Comparison of ENCODE assay signal across 34 cellular contexts in the genomic region with DNA sequence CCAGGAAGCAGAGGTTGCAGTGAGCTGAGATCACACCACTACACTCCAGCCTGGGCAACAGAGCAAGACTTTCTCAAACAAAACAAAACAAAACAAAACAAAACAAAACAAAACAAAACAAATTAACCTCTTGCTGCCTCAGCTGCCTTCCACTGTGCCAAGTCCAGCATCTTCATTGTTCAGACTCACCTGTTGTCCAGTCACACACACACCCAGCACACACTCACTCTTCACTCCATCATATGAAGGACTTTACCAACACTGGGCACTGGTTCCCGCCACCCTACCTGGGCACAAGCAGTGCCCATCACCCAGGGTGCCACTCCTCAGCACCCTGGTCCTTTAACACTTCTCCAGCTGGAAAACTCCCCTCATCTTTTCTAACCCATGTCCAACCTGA. TPM values are rescaled to one million over a fixed set of nuclear protein-coding genes. Genes with fewer than 3 reads are reported as not detected.
DNase-seq lines count a peak whose midpoint lies in the region; ATAC-seq and TF ChIP-seq lines count a peak whose summit lies in the region.
"Had no signal": no experiment of that assay in that cellular context is flagged by ENCODE, and none has a peak within 500 bp of the region (broad histone marks: within the 10 kb centered on the region; RNA-seq: fewer than 3 reads in every experiment).

No MANE protein-coding gene starts in this region.

- no peaks in the 10 kb centered on the region for H3K9me3 ChIP-seq in OCI-LY7 (ENCODE audit: low read length)
- no peaks in the 10 kb centered on the region for H3K9me3 ChIP-seq in aorta (ENCODE audit: control insufficient read depth, low read length)
- H3K9me3 ChIP-seq: BLaER1, breast epithelium, Caco-2, gastrocnemius medialis, lower lobe of right lung, mucosa of descending colon, Peyer's patch, upper lobe of right lung had no signal

- no peaks in the 10 kb centered on the region for H3K36me3 ChIP-seq in OCI-LY7 (ENCODE audit: insufficient read depth, low read length)
- no peaks in the 10 kb centered on the region for H3K36me3 ChIP-seq in aorta (ENCODE audit: control insufficient read depth in 1 of 2, insufficient read depth in 2 of 2, low read length in 1 of 2)
- H3K36me3 ChIP-seq: breast epithelium, gastrocnemius medialis, lower lobe of right lung, Peyer's patch, upper lobe of right lung, WERI-Rb-1 had no signal

- no TSS peak for BruUV-seq in OCI-LY7 (replicated peaks; lab: Mats Ljungman, UMichigan)

- POLR2A ChIA-PET in activated naive CD8-positive, alpha-beta T cell treated with anti-CD3 and anti-CD28 coated beads, Interleukin-2, amount 10 ng/mL, durations not matched to agents 7 days and 5 days (lab: Charles Lee): no interaction called here
- POLR2A ChIA-PET in OCI-LY7 (lab: Charles Lee): interaction anchor here (0.9 to 1.4 kb wide), 3 partner anchors 11 to 40 kb away, joined by 3 to 4 read pairs (median 3); no protein-coding TSS in a partner anchor

- no peak for ATAC-seq in activated naive CD8-positive, alpha-beta T cell treated with anti-CD3 and anti-CD28 coated beads, Interleukin-2, amount 10 ng/mL, durations not matched to agents 7 days and 5 days (ENCODE audit: low read depth)
- no peak for ATAC-seq in activated naive CD8-positive, alpha-beta T cell treated with anti-CD3 and anti-CD28 coated beads, Interleukin-2, amount 50 U/mL, for 24 hours
- no peak for ATAC-seq in memory B cell (ENCODE audit: low read depth)
- no peak for ATAC-seq in aorta (ENCODE audit: low FRiP score)
- ATAC-seq: activated T-cell treated with anti-CD3 and anti-CD28 coated beads, Interleukin-2, amount 50 U/mL, for 4 hours; gastrocnemius medialis; lower lobe of right lung; stimulated activated naive B cell treated with anti-CD40 and anti-IgM and Interleukin-4, amounts not matched to agents 10 μg/mL and 1 μg/mL and 100 μg/mL, for 72 hours; upper lobe of right lung had no signal

- H3K27ac Mint-ChIP-seq in activated naive CD8-positive, alpha-beta T cell treated with anti-CD3 and anti-CD28 coated beads, Interleukin-2, amount 10 ng/mL, durations not matched to agents 7 days and 5 days: peak overlapping the region; percentile 20
- no peak overlapping the region for H3K27ac Mint-ChIP-seq in activated naive CD8-positive, alpha-beta T cell treated with anti-CD3 and anti-CD28 coated beads, Interleukin-2, amount 50 U/mL, for 24 hours
- peak overlapping the region; percentile 86 for H3K27ac Mint-ChIP-seq in memory B cell
- H3K27ac Mint-ChIP-seq in glutamatergic neuron (ENCODE audit: unreplicated experiment): no peak overlapping the region
- H3K27ac Mint-ChIP-seq in HFFc6: no peak overlapping the region
- H3K27ac Mint-ChIP-seq: nephron; stimulated activated naive B cell treated with anti-CD40 and anti-IgM and Interleukin-4, amounts not matched to agents 10 μg/mL and 1 μg/mL and 100 μg/mL, for 72 hours had no signal

- no peak for TF ChIP-seq CTCF in OCI-LY7 (conservative IDR thresholded peaks at IDR 0.05; ENCODE audit: low read length)
- no peak for TF ChIP-seq CTCF in glutamatergic neuron (IDR thresholded peaks at IDR 0.05; ENCODE audit: partially characterized antibody, unreplicated experiment)
- no peak for TF ChIP-seq CTCF in HFFc6 (IDR thresholded peaks at IDR 0.05)

- H3K4me3 ChIP-seq in OCI-LY7 (ENCODE audit: low read depth, low read length, poor library complexity, severe bottlenecking): no peak overlapping the region
- H3K4me3 ChIP-seq in aorta (ENCODE audit: low read length in 2 of 2): no peak overlapping the region
- H3K4me3 ChIP-seq: BLaER1, breast epithelium, dorsolateral prefrontal cortex, gastrocnemius medialis, lower lobe of right lung, mucosa of descending colon, Peyer's patch, upper lobe of right lung had no signal

- no peaks in the 10 kb centered on the region for H4K20me1 ChIP-seq in OCI-LY7 (ENCODE audit: insufficient read depth, low read length)
- H4K20me1 ChIP-seq: BLaER1 had no signal

- peaks cover 9% of the 10 kb centered on the region for H3K4me1 Mint-ChIP-seq in activated naive CD8-positive, alpha-beta T cell treated with anti-CD3 and anti-CD28 coated beads, Interleukin-2, amount 10 ng/mL, durations not matched to agents 7 days and 5 days
- peaks cover 26% of the 10 kb centered on the region for H3K4me1 Mint-ChIP-seq in activated naive CD8-positive, alpha-beta T cell treated with anti-CD3 and anti-CD28 coated beads, Interleukin-2, amount 50 U/mL, for 24 hours
- peaks cover 22% of the 10 kb centered on the region for H3K4me1 Mint-ChIP-seq in memory B cell
- peaks cover 2% of the 10 kb centered on the region for H3K4me1 Mint-ChIP-seq in glutamatergic neuron (ENCODE audit: low read depth, unreplicated experiment)
- H3K4me1 Mint-ChIP-seq in HFFc6 (ENCODE audit: low read depth): no peaks in the 10 kb centered on the region
- H3K4me1 Mint-ChIP-seq: nephron had no signal

- no peaks in the 10 kb centered on the region for H3K9me2 ChIP-seq in OCI-LY7 (ENCODE audit: insufficient read depth, low read length)

- 0 out of 2 replicates have a peak overlapping the region, but pooled peaks have one; percentile 15 for H2AFZ ChIP-seq in OCI-LY7 (ENCODE audit: low read length)

- CTCF ChIA-PET in OCI-LY7 (lab: Charles Lee; ENCODE audit: unreplicated experiment): no interaction called here

- no peaks in the 10 kb centered on the region for H3K36me3 Mint-ChIP-seq in activated naive CD8-positive, alpha-beta T cell treated with anti-CD3 and anti-CD28 coated beads, Interleukin-2, amount 10 ng/mL, durations not matched to agents 7 days and 5 days
- H3K36me3 Mint-ChIP-seq in activated naive CD8-positive, alpha-beta T cell treated with anti-CD3 and anti-CD28 coated beads, Interleukin-2, amount 50 U/mL, for 24 hours (ENCODE audit: low read depth): no peaks in the 10 kb centered on the region
- no peaks in the 10 kb centered on the region for H3K36me3 Mint-ChIP-seq in memory B cell
- H3K36me3 Mint-ChIP-seq in glutamatergic neuron (ENCODE audit: unreplicated experiment): peaks cover 10% of the 10 kb centered on the region
- H3K36me3 Mint-ChIP-seq in HFFc6 (ENCODE audit: low read depth): no peaks in the 10 kb centered on the region

- no peaks in the 10 kb centered on the region for H3K79me2 ChIP-seq in OCI-LY7 (ENCODE audit: insufficient read depth, low read depth, low read length)

- H3K27ac ChIP-seq in OCI-LY7 (ENCODE audit: low read depth, low read length, poor library complexity, severe bottlenecking) (no peak overlapping the region), aorta (ENCODE audit: low read depth in 1 of 2, low read length in 2 of 2) (no peak overlapping the region)
- H3K27ac ChIP-seq: BLaER1, breast epithelium, dorsolateral prefrontal cortex, gastrocnemius medialis, lower lobe of right lung, Peyer's patch, upper lobe of right lung, WERI-Rb-1 had no signal

- no peaks in the 10 kb centered on the region for H3K27me3 ChIP-seq in aorta (ENCODE audit: control insufficient read depth in 1 of 2, insufficient read depth in 2 of 2, low read length in 1 of 2)
- H3K27me3 ChIP-seq: BLaER1, breast epithelium, dorsolateral prefrontal cortex, gastrocnemius medialis, Peyer's patch, upper lobe of right lung had no signal

- H3K4me1 ChIP-seq in OCI-LY7 (ENCODE audit: insufficient read depth, low read length, poor library complexity, severe bottlenecking) (peaks cover 25% of the 10 kb centered on the region), aorta (ENCODE audit: control insufficient read depth in 1 of 2, insufficient read depth in 2 of 2, low read length in 2 of 2) (no peaks in the 10 kb centered on the region)
- H3K4me1 ChIP-seq: breast epithelium, Caco-2, gastrocnemius medialis, upper lobe of right lung had no signal

- DNase-seq in activated naive CD8-positive, alpha-beta T cell treated with anti-CD3 and anti-CD28 coated beads, Interleukin-2, amount 10 ng/mL, durations not matched to agents 7 days and 5 days: no peak
- no peak for DNase-seq in activated naive CD8-positive, alpha-beta T cell treated with anti-CD3 and anti-CD28 coated beads, Interleukin-2, amount 50 U/mL, for 24 hours
- DNase-seq in OCI-LY7 (ENCODE audit: low spot score) (no peak), memory B cell (ENCODE audit: low spot score in 2 of 2) (no peak), aorta (peak; percentile 2 to 12), glutamatergic neuron (no peak), HFFc6 (no peak), NAMALWA (ENCODE audit: low spot score) (no peak)
- DNase-seq: activated CD4-positive, alpha-beta T cell treated with anti-CD3 and anti-CD28 coated beads, Interleukin-2, amount 10 ng/mL, durations not matched to agents 7 days and 5 days; activated naive CD4-positive, alpha-beta T cell; activated T-cell treated with anti-CD3 and anti-CD28 coated beads, Interleukin-2, amount 50 U/mL, for 4 hours; amygdala; Caco-2; dorsolateral prefrontal cortex; GDM1; GOT3; lower lobe of right lung; mucosa of descending colon; NCI-H524; Peyer's patch; SHP77 treated with DMSO at 0.1 percent for 48 hours; stimulated activated CD4-positive, alpha-beta T cell treated with anti-CD3 and anti-CD28 coated beads, Interleukin-15, amount 100 ng/mL, for 24 hours; stimulated activated naive B cell treated with anti-CD40 and anti-IgM and Interleukin-4, amounts not matched to agents 10 μg/mL and 1 μg/mL and 100 μg/mL, for 72 hours; T1000; upper lobe of right lung; WERI-Rb-1 had no signal

- intact Hi-C loops in OCI-LY7 (cut with micrococcal nuclease; ENCODE audit: unreplicated experiment) (no loop called here), aorta (cut with DNase I) (no loop called here)

- H3K4me2 ChIP-seq in OCI-LY7 (ENCODE audit: low read length): peak overlapping the region; percentile 53
- H3K4me2 ChIP-seq: BLaER1 had no signal

- H3K27me3 Mint-ChIP-seq in activated naive CD8-positive, alpha-beta T cell treated with anti-CD3 and anti-CD28 coated beads, Interleukin-2, amount 10 ng/mL, durations not matched to agents 7 days and 5 days: peaks cover 5% of the 10 kb centered on the region
- H3K27me3 Mint-ChIP-seq in activated naive CD8-positive, alpha-beta T cell treated with anti-CD3 and anti-CD28 coated beads, Interleukin-2, amount 50 U/mL, for 24 hours: no peaks in the 10 kb centered on the region
- H3K27me3 Mint-ChIP-seq in memory B cell (no peaks in the 10 kb centered on the region), glutamatergic neuron (ENCODE audit: unreplicated experiment) (peaks cover 3% of the 10 kb centered on the region), HFFc6 (ENCODE audit: insufficient read depth) (no peaks in the 10 kb centered on the region; the same call in 1 of the 2 replicates)
- H3K27me3 Mint-ChIP-seq: stimulated activated naive B cell treated with anti-CD40 and anti-IgM and Interleukin-4, amounts not matched to agents 10 μg/mL and 1 μg/mL and 100 μg/mL, for 72 hours had no signal

- 92 to 99% methylated on average over 1 of the region's 1 CpG for WGBS in aorta, 2 donors

- no peak overlapping the region for H3K4me3 Mint-ChIP-seq in activated naive CD8-positive, alpha-beta T cell treated with anti-CD3 and anti-CD28 coated beads, Interleukin-2, amount 10 ng/mL, durations not matched to agents 7 days and 5 days
- no peak overlapping the region for H3K4me3 Mint-ChIP-seq in activated naive CD8-positive, alpha-beta T cell treated with anti-CD3 and anti-CD28 coated beads, Interleukin-2, amount 50 U/mL, for 24 hours
- H3K4me3 Mint-ChIP-seq in memory B cell (no peak overlapping the region), glutamatergic neuron (ENCODE audit: unreplicated experiment) (no peak overlapping the region), HFFc6 (no peak overlapping the region)
- H3K4me3 Mint-ChIP-seq: activated CD4-positive, alpha-beta T cell treated with anti-CD3 and anti-CD28 coated beads, Interleukin-2, amount 10 ng/mL, durations not matched to agents 7 days and 5 days; activated T-cell treated with anti-CD3 and anti-CD28 coated beads, Interleukin-2, amount 50 U/mL, for 4 hours; nephron; stimulated activated naive B cell treated with anti-CD40 and anti-IgM and Interleukin-4, amounts not matched to agents 10 μg/mL and 1 μg/mL and 100 μg/mL, for 72 hours had no signal

- no peaks in the 10 kb centered on the region for H3K9me3 Mint-ChIP-seq in activated naive CD8-positive, alpha-beta T cell treated with anti-CD3 and anti-CD28 coated beads, Interleukin-2, amount 10 ng/mL, durations not matched to agents 7 days and 5 days
- H3K9me3 Mint-ChIP-seq in activated naive CD8-positive, alpha-beta T cell treated with anti-CD3 and anti-CD28 coated beads, Interleukin-2, amount 50 U/mL, for 24 hours: no peaks in the 10 kb centered on the region
- no peaks in the 10 kb centered on the region for H3K9me3 Mint-ChIP-seq in memory B cell
- peaks cover 2% of the 10 kb centered on the region for H3K9me3 Mint-ChIP-seq in glutamatergic neuron (ENCODE audit: unreplicated experiment)
- H3K9me3 Mint-ChIP-seq in HFFc6: no peaks in the 10 kb centered on the region
- H3K9me3 Mint-ChIP-seq: activated CD4-positive, alpha-beta T cell treated with anti-CD3 and anti-CD28 coated beads, Interleukin-2, amount 10 ng/mL, durations not matched to agents 7 days and 5 days; activated T-cell treated with anti-CD3 and anti-CD28 coated beads, Interleukin-2, amount 50 U/mL, for 4 hours; nephron; stimulated activated naive B cell treated with anti-CD40 and anti-IgM and Interleukin-4, amounts not matched to agents 10 μg/mL and 1 μg/mL and 100 μg/mL, for 72 hours had no signal

RNA-seq across cellular contexts. Expression of gene PYCR2, which starts 14.6 kb away (rescaled TPM):
- 100 to 1,000 TPM; 118 to 125 TPM for total RNA-seq in activated naive CD8-positive, alpha-beta T cell treated with anti-CD3 and anti-CD28 coated beads, Interleukin-2, amount 10 ng/mL, durations not matched to agents 7 days and 5 days
- total RNA-seq in OCI-LY7 (2014; rRNA removed; shearing (Covaris generic)): 120 and 136 TPM in 2 replicates
- total RNA-seq in OCI-LY7 (2022): 153 and 181 TPM in 2 replicates
- total RNA-seq in aorta: 10 to 100 TPM; 43.9 to 47.8 TPM
- 10 to 100 TPM; 27.0 to 63.6 TPM for polyA plus RNA-seq in aorta
- total RNA-seq in glutamatergic neuron (ENCODE audit: unreplicated experiment): 36.6 TPM
- 10 to 100 TPM; 50.7 to 56.3 (median 52.8) TPM for total RNA-seq in HFFc6 (2021; fragmentation: NEBNext Ultra II Directional; extraction: Animal tissue kit (Norgen Biotek cat#: 25700))

RNA-seq across cellular contexts. Expression of gene LEFTY1, which starts 20.5 kb away (rescaled TPM):
- under 1 TPM in 1 of 2 experiments, not detected in 1; 0.19 TPM for total RNA-seq in activated naive CD8-positive, alpha-beta T cell treated with anti-CD3 and anti-CD28 coated beads, Interleukin-2, amount 10 ng/mL, durations not matched to agents 7 days and 5 days
- 0.09 TPM in 1 of 2 replicates, not detected in the other for total RNA-seq in OCI-LY7 (2014; rRNA removed; shearing (Covaris generic))
- 0.44 and 1.0 TPM in 2 replicates for total RNA-seq in OCI-LY7 (2022)
- under 1 TPM; 0.39 to 0.63 TPM for total RNA-seq in aorta
- under 1 TPM; 0.25 to 0.51 TPM for polyA plus RNA-seq in aorta
- 2.3 TPM for total RNA-seq in glutamatergic neuron (ENCODE audit: unreplicated experiment)
- total RNA-seq in HFFc6 (2021; fragmentation: NEBNext Ultra II Directional; extraction: Animal tissue kit (Norgen Biotek cat#: 25700)): not detected
- total RNA-seq: activated CD4-positive, alpha-beta T cell treated with anti-CD3 and anti-CD28 coated beads, Interleukin-2, amount 10 ng/mL, durations not matched to agents 7 days and 5 days; Caco-2; endothelial cell of umbilical vein; lower lobe of right lung; osteoblast had no signal
- polyA plus RNA-seq: endothelial cell of umbilical vein had no signal

RNA-seq across cellular contexts. Expression of gene TMEM63A, which starts 27.3 kb away (rescaled TPM):
- 100 to 1,000 TPM; 196 to 198 TPM for total RNA-seq in activated naive CD8-positive, alpha-beta T cell treated with anti-CD3 and anti-CD28 coated beads, Interleukin-2, amount 10 ng/mL, durations not matched to agents 7 days and 5 days
- total RNA-seq in OCI-LY7 (2014; rRNA removed; shearing (Covaris generic)): 20.9 and 21.0 TPM in 2 replicates
- total RNA-seq in OCI-LY7 (2022): 46.5 and 53.3 TPM in 2 replicates
- 100 to 1,000 TPM in 1 of 2 donors, 10 to 100 TPM in 1; 89.3 to 118 TPM for total RNA-seq in aorta
- 10 to 100 TPM in 1 of 2 donors, 1 to 10 TPM in 1; 7.6 to 73.5 TPM for polyA plus RNA-seq in aorta
- 1.1 TPM for total RNA-seq in glutamatergic neuron (ENCODE audit: unreplicated experiment)
- total RNA-seq in HFFc6 (2021; fragmentation: NEBNext Ultra II Directional; extraction: Animal tissue kit (Norgen Biotek cat#: 25700)): 10 to 100 TPM; 18.9 to 29.1 (median 22.0) TPM

RNA-seq across cellular contexts. Expression of gene LEFTY2, which starts 31.5 kb away (rescaled TPM):
- total RNA-seq in activated naive CD8-positive, alpha-beta T cell treated with anti-CD3 and anti-CD28 coated beads, Interleukin-2, amount 10 ng/mL, durations not matched to agents 7 days and 5 days: not detected
- total RNA-seq in OCI-LY7 (2014; rRNA removed; shearing (Covaris generic)): 3.8 and 4.8 TPM in 2 replicates
- total RNA-seq in OCI-LY7 (2022) (4.3 and 7.3 TPM in 2 replicates), aorta (1 to 10 TPM; 4.6 to 5.1 TPM), glutamatergic neuron (ENCODE audit: unreplicated experiment) (5.0 TPM)
- 1 to 10 TPM; 5.0 to 6.0 TPM for polyA plus RNA-seq in aorta
- total RNA-seq in HFFc6 (2021; fragmentation: NEBNext Ultra II Directional; extraction: Animal tissue kit (Norgen Biotek cat#: 25700)): not detected
- total RNA-seq: activated CD4-positive, alpha-beta T cell treated with anti-CD3 and anti-CD28 coated beads, Interleukin-2, amount 10 ng/mL, durations not matched to agents 7 days and 5 days; activated T-cell treated with anti-CD3 and anti-CD28 coated beads, Interleukin-2, amount 50 U/mL, for 4 hours; Caco-2; endothelial cell of umbilical vein; M059J; osteoblast; Peyer's patch had no signal
- polyA plus RNA-seq: AG04450 had no signal

Comparison
In these comparisons a context has a peak if more than half of its experiments do, and no peak if none do; other contexts are left out.
1. H3K27ac Mint-ChIP-seq: peak in activated naive CD8-positive, alpha-beta T cell treated with anti-CD3 and anti-CD28 coated beads, Interleukin-2, amount 10 ng/mL, durations not matched to agents 7 days and 5 days (single experiment) and memory B cell (single experiment); none in activated naive CD8-positive, alpha-beta T cell treated with anti-CD3 and anti-CD28 coated beads, Interleukin-2, amount 50 U/mL, for 24 hours (single experiment), glutamatergic neuron (single experiment) and HFFc6 (single experiment).
2. DNase-seq: peak in aorta (2 of 2); none in activated naive CD8-positive, alpha-beta T cell treated with anti-CD3 and anti-CD28 coated beads, Interleukin-2, amount 10 ng/mL, durations not matched to agents 7 days and 5 days (single experiment), activated naive CD8-positive, alpha-beta T cell treated with anti-CD3 and anti-CD28 coated beads, Interleukin-2, amount 50 U/mL, for 24 hours (single experiment), OCI-LY7 (single experiment), memory B cell (0 of 2), glutamatergic neuron (single experiment), HFFc6 (single experiment) and NAMALWA (single experiment).